ENCODE assay signal across 12 cellular contexts in genomic region chr3:120438971-120439370, GRCh38. TPM values are rescaled to one million over a fixed set of nuclear protein-coding genes. Genes with fewer than 3 reads are reported as not detected.
DNase-seq lines count a peak whose midpoint lies in the region; ATAC-seq, FAIRE-seq and TF ChIP-seq lines count a peak whose summit lies in the region.
"Had no signal": no experiment of that assay in that cellular context is flagged by ENCODE, and none has a peak within 500 bp of the region (broad histone marks: within the 10 kb centered on the region; RNA-seq: fewer than 3 reads in every experiment).

No MANE protein-coding gene starts in this region.

- 59% methylated on average over 6 of the region's 6 CpGs; no CpG with 5 or more reads in 1 of the 2 donors for WGBS in esophagus squamous epithelium, 2 donors
- 42% methylated on average over 6 of the region's 6 CpGs for WGBS in suprapubic skin

- no peaks in the 10 kb centered on the region for H3K9me3 Mint-ChIP-seq in activated T-cell treated with anti-CD3 and anti-CD28 coated beads, Interleukin-2, amount 50 U/mL, for 4 hours
- H3K9me3 Mint-ChIP-seq: activated naive CD8-positive, alpha-beta T cell treated with anti-CD3 and anti-CD28 coated beads, Interleukin-2, amount 10 ng/mL, durations not matched to agents 7 days and 5 days had no signal

- H3K27me3 ChIP-seq in esophagus squamous epithelium = no peaks in the 10 kb centered on the region
- H3K27me3 ChIP-seq in lower lobe of right lung (ENCODE audit: low read depth) = no peaks in the 10 kb centered on the region
- H3K27me3 ChIP-seq in suprapubic skin = no peaks in the 10 kb centered on the region

- intact Hi-C loops in esophagus squamous epithelium (cut with DNase I) (no loop called here), lower lobe of right lung (cut with DNase I) (no loop called here)

- ATAC-seq in lower lobe of right lung = peak; percentile 74 to 76
- ATAC-seq in activated T-cell treated with anti-CD3 and anti-CD28 coated beads, Interleukin-2, amount 50 U/mL, for 4 hours = no peak
- no peak for ATAC-seq in GM19467 (IDR thresholded peaks at IDR 0.05; ENCODE audit: unreplicated experiment)

- H3K27ac ChIP-seq in esophagus squamous epithelium = peak overlapping the region; percentile 40 to 70 (median 56)
- peak overlapping the region; percentile 44 for H3K27ac ChIP-seq in lower lobe of right lung
- peak overlapping the region; percentile 41 for H3K27ac ChIP-seq in suprapubic skin

- H3K4me1 ChIP-seq in esophagus squamous epithelium = peaks cover 4 to 83% (median 41%) of the 10 kb centered on the region in 3 donors
- peaks cover 68% of the 10 kb centered on the region for H3K4me1 ChIP-seq in lower lobe of right lung
- peaks cover 53% of the 10 kb centered on the region for H3K4me1 ChIP-seq in suprapubic skin

- H3K4me1 Mint-ChIP-seq in activated T-cell treated with anti-CD3 and anti-CD28 coated beads, Interleukin-2, amount 50 U/mL, for 4 hours (ENCODE audit: low read depth) = no peaks in the 10 kb centered on the region
- H3K4me1 Mint-ChIP-seq: activated naive CD8-positive, alpha-beta T cell treated with anti-CD3 and anti-CD28 coated beads, Interleukin-2, amount 10 ng/mL, durations not matched to agents 7 days and 5 days had no signal

- peaks cover 8% of the 10 kb centered on the region for H3K27me3 Mint-ChIP-seq in activated T-cell treated with anti-CD3 and anti-CD28 coated beads, Interleukin-2, amount 50 U/mL, for 4 hours (ENCODE audit: low read depth)

- TF ChIP-seq CTCF in esophagus squamous epithelium (IDR thresholded peaks at IDR 0.05) = no peak
- no peak for TF ChIP-seq CTCF in lower lobe of right lung (IDR thresholded peaks at IDR 0.05)
- no peak for TF ChIP-seq CTCF in suprapubic skin (IDR thresholded peaks at IDR 0.05)

- no peak for TF ChIP-seq EP300 in suprapubic skin (IDR thresholded peaks at IDR 0.05)

- H3K4me3 ChIP-seq in esophagus squamous epithelium (peak overlapping the region in 1 of 4 donors; percentile 9), lower lobe of right lung (no peak overlapping the region), suprapubic skin (no peak overlapping the region)

- H3K36me3 Mint-ChIP-seq in activated T-cell treated with anti-CD3 and anti-CD28 coated beads, Interleukin-2, amount 50 U/mL, for 4 hours (ENCODE audit: insufficient read depth) = no peaks in the 10 kb centered on the region
- H3K36me3 Mint-ChIP-seq: activated naive CD8-positive, alpha-beta T cell treated with anti-CD3 and anti-CD28 coated beads, Interleukin-2, amount 10 ng/mL, durations not matched to agents 7 days and 5 days had no signal

- TF ChIP-seq POLR2A in esophagus squamous epithelium (IDR thresholded peaks at IDR 0.05) (no peak), suprapubic skin (IDR thresholded peaks at IDR 0.05) (no peak)

- peak; percentile 65 for FAIRE-seq in RCC 7860 (lab: Jason Lieb, UNC)
- FAIRE-seq: islet of Langerhans had no signal

- DNase-seq in RCC 7860 (ENCODE audit: low spot score) = peak; percentile 84
- peak; percentile 3 for DNase-seq in esophagus squamous epithelium (lab: John Stamatoyannopoulos, UW)
- DNase-seq in lower lobe of right lung = peak; percentile 53
- no peak for DNase-seq in suprapubic skin (ENCODE audit: low spot score in 2 of 2)
- no peak for DNase-seq in activated T-cell treated with anti-CD3 and anti-CD28 coated beads, Interleukin-2, amount 50 U/mL, for 4 hours
- no peak for DNase-seq in NCI-H510A treated with DMSO at 0.1 percent for 48 hours (lab: John Stamatoyannopoulos, UW)
- no peak for DNase-seq in NCI-H1092 treated with DMSO at 0.1 percent for 48 hours (lab: John Stamatoyannopoulos, UW)
- DNase-seq: activated naive CD8-positive, alpha-beta T cell treated with anti-CD3 and anti-CD28 coated beads, Interleukin-2, amount 10 ng/mL, durations not matched to agents 7 days and 5 days; DMS79; NK-92 treated with Interleukin-12 subunit alpha and Interleukin-12 subunit beta, amount 100 ng/mL, for 24 hours had no signal

- H3K36me3 ChIP-seq in esophagus squamous epithelium = no peaks in the 10 kb centered on the region
- no peaks in the 10 kb centered on the region for H3K36me3 ChIP-seq in lower lobe of right lung
- peaks cover 4% of the 10 kb centered on the region for H3K36me3 ChIP-seq in suprapubic skin

- no peak overlapping the region for H3K4me3 Mint-ChIP-seq in activated T-cell treated with anti-CD3 and anti-CD28 coated beads, Interleukin-2, amount 50 U/mL, for 4 hours
- H3K4me3 Mint-ChIP-seq: activated naive CD8-positive, alpha-beta T cell treated with anti-CD3 and anti-CD28 coated beads, Interleukin-2, amount 10 ng/mL, durations not matched to agents 7 days and 5 days had no signal

- H3K9me3 ChIP-seq in esophagus squamous epithelium (no peaks in the 10 kb centered on the region), lower lobe of right lung (no peaks in the 10 kb centered on the region), suprapubic skin (no peaks in the 10 kb centered on the region)

RNA-seq across cellular contexts. Expression of gene FSTL1, which starts 11.8 kb away (rescaled TPM):
- total RNA-seq in esophagus squamous epithelium = 100 to 1,000 TPM in 2 of 4 donors, 10 to 100 TPM in 1, 1 to 10 TPM in 1; 9.4 to 258 (median 70.7) TPM
- total RNA-seq in lower lobe of right lung = 233 TPM
- total RNA-seq in suprapubic skin = 10 to 100 TPM; 58.3 to 75.3 (median 63.9) TPM
- total RNA-seq in activated T-cell treated with anti-CD3 and anti-CD28 coated beads, Interleukin-2, amount 50 U/mL, for 4 hours = 1 to 10 TPM in 1 of 3 donors, under 1 TPM in 2; 0.58 to 1.2 (median 0.91) TPM

Comparison
In these comparisons a context has a peak if more than half of its experiments do, and no peak if none do; other contexts are left out.
1. DNase-seq: peak in RCC 7860 (single experiment), esophagus squamous epithelium (single experiment) and lower lobe of right lung (single experiment); none in suprapubic skin (0 of 2), activated T-cell treated with anti-CD3 and anti-CD28 coated beads, Interleukin-2, amount 50 U/mL, for 4 hours (single experiment), NCI-H510A treated with DMSO at 0.1 percent for 48 hours (single experiment) and NCI-H1092 treated with DMSO at 0.1 percent for 48 hours (single experiment).
2. ATAC-seq: peak in lower lobe of right lung (2 of 2); none in activated T-cell treated with anti-CD3 and anti-CD28 coated beads, Interleukin-2, amount 50 U/mL, for 4 hours (0 of 2) and GM19467 (single experiment).
3. RNA of gene FSTL1, which starts 11.8 kb away (total RNA-seq): 233 TPM in lower lobe of right lung (single experiment), 9.4 to 258 TPM in esophagus squamous epithelium and 58.3 to 75.3 TPM in suprapubic skin; 0.58 to 1.2 TPM in activated T-cell treated with anti-CD3 and anti-CD28 coated beads, Interleukin-2, amount 50 U/mL, for 4 hours; every median in the first group is over 4 times any median in the second.
4. Peak in every context shown above with its lines, with median percentiles within 50 percentile points of each other: H3K27ac ChIP-seq.